In the genomic region with DNA sequence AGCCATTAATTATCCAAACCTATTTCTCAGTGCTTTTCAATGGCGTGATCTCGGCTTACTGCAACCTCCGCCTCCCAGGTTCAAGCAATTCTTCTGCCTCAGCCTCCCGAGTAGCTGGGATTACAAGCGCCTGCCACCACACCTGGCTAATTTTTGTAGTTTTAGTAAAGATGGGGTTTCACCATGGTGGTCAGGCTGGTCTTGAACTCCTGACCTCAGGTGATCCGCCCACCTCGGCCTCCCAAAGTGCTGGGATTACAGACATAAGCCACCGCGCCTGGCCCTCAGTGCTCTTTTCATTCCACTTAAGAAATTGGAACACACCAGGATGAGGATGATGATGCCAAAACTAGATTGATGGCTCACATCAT, we compare ENCODE assay signal across 8 cellular contexts. TPM values are rescaled to one million over a fixed set of nuclear protein-coding genes. Genes with fewer than 3 reads are reported as not detected.
DNase-seq lines count a peak whose midpoint lies in the region; ATAC-seq, FAIRE-seq and TF ChIP-seq lines count a peak whose summit lies in the region.
"Not testable (repeated sequence)": the region's sequence is repeated elsewhere in the genome, so short reads cannot be mapped to it uniquely, and the experiment has no call there.

No MANE protein-coding gene starts in this region.

- peaks cover 21% of the 10 kb centered on the region for H3K4me1 Mint-ChIP-seq in activated CD8-positive, alpha-beta memory T cell treated with anti-CD3 and anti-CD28 coated beads, Interleukin-2, amount 10 ng/mL, durations not matched to agents 7 days and 5 days

- H3F3A ChIP-seq in OCI-LY1 (ENCODE audit: insufficient read depth, low read length) = not testable (repeated sequence)

- not testable (repeated sequence) for H3K27me3 ChIP-seq in OCI-LY1 (ENCODE audit: insufficient read depth, low read length); bronchial epithelial cell (ENCODE audit: control insufficient read depth, insufficient read depth, low read length)

- not testable (repeated sequence) for FAIRE-seq in bronchial epithelial cell (lab: Jason Lieb, UNC)

- not testable (repeated sequence) for H3K9me2 ChIP-seq in OCI-LY1 (ENCODE audit: low read depth, low read length)

- CTCF ChIA-PET in activated CD8-positive, alpha-beta memory T cell treated with anti-CD3 and anti-CD28 coated beads, Interleukin-2, amount 10 ng/mL, durations not matched to agents 7 days and 5 days (lab: Charles Lee) = interaction anchor here (1.0 kb wide), 1 partner anchor 344 kb away, joined by 3 read pairs; no protein-coding TSS in a partner anchor

- DNase-seq in activated CD8-positive, alpha-beta memory T cell treated with anti-CD3 and anti-CD28 coated beads, Interleukin-2, amount 10 ng/mL, durations not matched to agents 7 days and 5 days; bronchial epithelial cell (ENCODE audit: low read depth); foreskin fibroblast; retinal pigment epithelial cell (ENCODE audit: low read depth): not testable (repeated sequence)

- peak overlapping the region; percentile 44 for H3K4me3 ChIP-seq in OCI-LY1 (ENCODE audit: low read depth, low read length, poor library complexity, severe bottlenecking)
- peak overlapping the region; percentile 28 for H3K4me3 ChIP-seq in bronchial epithelial cell (ENCODE audit: low read depth, low read length)
- H3K4me3 ChIP-seq in foreskin fibroblast (ENCODE audit: low read depth in 1 of 2, low read length in 2 of 2) = peak overlapping the region; percentile 24 to 56
- H3K4me3 ChIP-seq in mesodermal cell (ENCODE audit: extremely low read depth, insufficient read depth, low read length, poor library complexity, severe bottlenecking) = peak overlapping the region; percentile 19
- H3K4me3 ChIP-seq in retinal pigment epithelial cell (ENCODE audit: low read length) = peak overlapping the region; percentile 64
- H3K4me3 ChIP-seq in urinary bladder (ENCODE audit: low read depth, low read length) = peak overlapping the region; percentile 4

- H3K9ac ChIP-seq in ES-I3 (ENCODE audit: low read depth, low read length) = peak overlapping the region; percentile 51
- H3K9ac ChIP-seq in OCI-LY1 (ENCODE audit: low read length) = not testable (repeated sequence)

- H3K79me2 ChIP-seq in OCI-LY1 (ENCODE audit: insufficient read depth, low read length) = not testable (repeated sequence)

- WGBS in mesodermal cell (ENCODE audit: insufficient coverage in 2 of 2), 2 experiments = 86% methylated on average over 5 to 9 of the region's 9 CpGs
- WGBS in urinary bladder = 37% methylated on average over 9 of the region's 9 CpGs

- H4K20me1 ChIP-seq in OCI-LY1 (ENCODE audit: insufficient read depth, low read length) = not testable (repeated sequence)

- H3K36me3 ChIP-seq in ES-I3 (ENCODE audit: insufficient read depth, low read length); OCI-LY1 (ENCODE audit: insufficient read depth, low read length); bronchial epithelial cell (ENCODE audit: control insufficient read depth, insufficient read depth, low read length); mesodermal cell (ENCODE audit: control insufficient read depth, insufficient read depth, low read length); urinary bladder (ENCODE audit: insufficient read depth): not testable (repeated sequence)

- H3K9me3 ChIP-seq in ES-I3 (ENCODE audit: control insufficient read depth, insufficient read depth, low read length); OCI-LY1 (ENCODE audit: low read length); mesodermal cell (ENCODE audit: control insufficient read depth, low read length): not testable (repeated sequence)

- not testable (repeated sequence) for TF ChIP-seq CTCF in OCI-LY1 (IDR thresholded peaks at IDR 0.05; ENCODE audit: low read length); bronchial epithelial cell (IDR thresholded peaks at IDR 0.05; ENCODE audit: insufficient read depth, low read length, severe bottlenecking); foreskin fibroblast (IDR thresholded peaks at IDR 0.05; ENCODE audit: low read depth, low read length); retinal pigment epithelial cell (conservative IDR thresholded peaks at IDR 0.05; ENCODE audit: low read depth, low read length)

- not testable (repeated sequence) for H3K9me3 Mint-ChIP-seq in activated CD8-positive, alpha-beta memory T cell treated with anti-CD3 and anti-CD28 coated beads, Interleukin-2, amount 10 ng/mL, durations not matched to agents 7 days and 5 days (ENCODE audit: low read depth)

- not testable (repeated sequence) for H3K27me3 Mint-ChIP-seq in activated CD8-positive, alpha-beta memory T cell treated with anti-CD3 and anti-CD28 coated beads, Interleukin-2, amount 10 ng/mL, durations not matched to agents 7 days and 5 days

- H3K4me3 Mint-ChIP-seq in activated CD8-positive, alpha-beta memory T cell treated with anti-CD3 and anti-CD28 coated beads, Interleukin-2, amount 10 ng/mL, durations not matched to agents 7 days and 5 days = peak overlapping the region; percentile 63

- H3K36me3 Mint-ChIP-seq in activated CD8-positive, alpha-beta memory T cell treated with anti-CD3 and anti-CD28 coated beads, Interleukin-2, amount 10 ng/mL, durations not matched to agents 7 days and 5 days = not testable (repeated sequence)

- not testable (repeated sequence) for H3K27ac ChIP-seq in OCI-LY1 (ENCODE audit: low read depth, low read length, poor library complexity, severe bottlenecking); urinary bladder (ENCODE audit: low read depth)
- peak overlapping the region; percentile 98 for H3K27ac ChIP-seq in mesodermal cell (ENCODE audit: low read depth, low read length, severe bottlenecking)

- not testable (repeated sequence) for ATAC-seq in activated CD8-positive, alpha-beta memory T cell treated with anti-CD3 and anti-CD28 coated beads, Interleukin-2, amount 10 ng/mL, durations not matched to agents 7 days and 5 days

- peak overlapping the region; percentile 68 for H3K4me2 ChIP-seq in OCI-LY1 (ENCODE audit: low read length)

- H3K4me1 ChIP-seq in ES-I3 (ENCODE audit: insufficient read depth, low read length); OCI-LY1 (ENCODE audit: insufficient read depth, low read length, severe bottlenecking); mesodermal cell (ENCODE audit: control insufficient read depth, insufficient read depth, low read length, poor library complexity, severe bottlenecking); urinary bladder (ENCODE audit: insufficient read depth): not testable (repeated sequence)

- H3K27ac Mint-ChIP-seq in activated CD8-positive, alpha-beta memory T cell treated with anti-CD3 and anti-CD28 coated beads, Interleukin-2, amount 10 ng/mL, durations not matched to agents 7 days and 5 days = peak overlapping the region; percentile 97

- not testable (repeated sequence) for H2AFZ ChIP-seq in OCI-LY1 (ENCODE audit: low read length)

RNA-seq across cellular contexts. Expression of a gene that starts 32.1 kb away (rescaled TPM):
- total RNA-seq in activated CD8-positive, alpha-beta memory T cell treated with anti-CD3 and anti-CD28 coated beads, Interleukin-2, amount 10 ng/mL, durations not matched to agents 7 days and 5 days = under 1 TPM; 0.28 to 0.35 TPM
- under 0.01 TPM in 1 of 2 replicates, not detected in the other for total RNA-seq in bronchial epithelial cell
- polyA plus RNA-seq in mesodermal cell (2013, experiment 1 of 2) = 0.33 TPM
- polyA plus RNA-seq in mesodermal cell (2013, experiment 2 of 2) = 0.25 TPM
- 0.11 TPM for total RNA-seq in urinary bladder
- polyA plus RNA-seq in urinary bladder = 0.09 TPM

RNA-seq across cellular contexts. Expression of a gene that starts 32.7 kb away (rescaled TPM):
- 10 to 100 TPM; 61.3 to 65.0 TPM for total RNA-seq in activated CD8-positive, alpha-beta memory T cell treated with anti-CD3 and anti-CD28 coated beads, Interleukin-2, amount 10 ng/mL, durations not matched to agents 7 days and 5 days
- total RNA-seq in bronchial epithelial cell = 17.6 and 34.4 TPM in 2 replicates
- 22.8 TPM for polyA plus RNA-seq in mesodermal cell (2013, experiment 1 of 2)
- 29.3 TPM for polyA plus RNA-seq in mesodermal cell (2013, experiment 2 of 2)
- total RNA-seq in urinary bladder = 33.7 TPM
- polyA plus RNA-seq in urinary bladder = 26.7 TPM

Comparison
In these comparisons a context has a peak if more than half of its experiments do, and no peak if none do; other contexts are left out.
1. H3K4me3 ChIP-seq: peak in every context shown above with its lines; median percentile 64 in retinal pigment epithelial cell; 44 in OCI-LY1; 40 in foreskin fibroblast; 28 in bronchial epithelial cell; 19 in mesodermal cell; 4 in urinary bladder.